6 cellular contexts compared by ENCODE assay signal in genomic region chr2:216522892-216523502, GRCh38.
"Had no signal": no experiment of that assay in that cellular context is flagged by ENCODE, and none has a peak within 500 bp of the region (broad histone marks: within the 10 kb centered on the region; RNA-seq: fewer than 3 reads in every experiment).

No MANE protein-coding gene starts in this region.

- DNase-seq: H9, HCEC 1CT, Karpas-422, KBM-7 had no signal

- H3K4me3 ChIP-seq: GM23338 had no signal

- ATAC-seq: GM23338 had no signal

- H3K27ac ChIP-seq: KMS-11 had no signal

- H3K9ac ChIP-seq: KMS-11 had no signal
